In genomic region chr19:56880592-56881190, GRCh38 we compare ENCODE assay signal across 1 cellular context.
A peak's percentile ranks its signal among the peaks of the same experiment; 100 is the strongest.
TF ChIP-seq lines count a peak whose summit lies in the region.

No MANE protein-coding gene starts in this region.

TF ChIP-seq in HepG2, 621 proteins besides CTCF, POLR2A, EP300 and RAD21 (continued from another document and continues in another):
- TF ChIP-seq ZNF513 (CRISPR knock-in tag; conservative IDR thresholded peaks at IDR 0.05) (no peak; the same call in 1 of the 2 replicates), GATA4 (IDR thresholded peaks at IDR 0.05; ENCODE audit: borderline replicate concordance, low read depth) (peak; percentile 88; the same call in 1 of the 2 replicates), ZNF572 (CRISPR knock-in tag; IDR thresholded peaks at IDR 0.05) (peak; percentile 83; the same call in 1 of the 2 replicates), NFKBIZ (CRISPR knock-in tag; IDR thresholded peaks at IDR 0.05) (peak; percentile 65; the same call in 1 of the 2 replicates), ZNF414 (CRISPR knock-in tag; IDR thresholded peaks at IDR 0.05) (peak; percentile 49; the same call in 1 of the 2 replicates), PATZ1 (CRISPR knock-in tag; IDR thresholded peaks at IDR 0.05) (peak; percentile 71), ZBTB46 (CRISPR knock-in tag; IDR thresholded peaks at IDR 0.05; ENCODE audit: borderline replicate concordance) (0 out of 2 replicates have a peak, but pooled peaks have one; percentile 44), MYC (CRISPR knock-in tag; IDR thresholded peaks at IDR 0.05; ENCODE audit: borderline replicate concordance) (peak; percentile 35; the same call in 1 of the 2 replicates), ZBED4 (CRISPR knock-in tag; IDR thresholded peaks at IDR 0.05; ENCODE audit: borderline replicate concordance) (peak; percentile 44; the same call in 1 of the 2 replicates), HNF1B (CRISPR knock-in tag; IDR thresholded peaks at IDR 0.05) (peak; percentile 99), ZNF138 (CRISPR knock-in tag; IDR thresholded peaks at IDR 0.05; ENCODE audit: low read depth) (0 out of 2 replicates have a peak, but pooled peaks have one; percentile 17), HOMEZ (CRISPR knock-in tag; IDR thresholded peaks at IDR 0.05; ENCODE audit: low read depth) (peak; percentile 82; the same call in 1 of the 2 replicates), SOX5 (CRISPR knock-in tag; IDR thresholded peaks at IDR 0.05; ENCODE audit: borderline replicate concordance) (peak; percentile 83), THAP8 (CRISPR knock-in tag; IDR thresholded peaks at IDR 0.05; ENCODE audit: borderline replicate concordance) (no peak), ZKSCAN8 (CRISPR knock-in tag; IDR thresholded peaks at IDR 0.05; ENCODE audit: borderline replicate concordance) (peak; percentile 67; the same call in 1 of the 2 replicates), SETDB1 (CRISPR knock-in tag; IDR thresholded peaks at IDR 0.05; ENCODE audit: borderline replicate concordance) (0 out of 2 replicates have a peak, but pooled peaks have one; percentile 27), ETV5 (CRISPR knock-in tag; IDR thresholded peaks at IDR 0.05; ENCODE audit: borderline replicate concordance) (peak; percentile 99), FOXP4 (CRISPR knock-in tag; IDR thresholded peaks at IDR 0.05) (peak; percentile 85), ZNF83 (CRISPR knock-in tag; IDR thresholded peaks at IDR 0.05; ENCODE audit: borderline replicate concordance) (no peak), THAP11 (CRISPR knock-in tag; IDR thresholded peaks at IDR 0.05) (peak; percentile 73), ZNF350 (CRISPR knock-in tag; IDR thresholded peaks at IDR 0.05; ENCODE audit: borderline replicate concordance, low read depth) (peak; percentile 68; the same call in 1 of the 2 replicates), CBX5 (CRISPR knock-in tag; IDR thresholded peaks at IDR 0.05; ENCODE audit: borderline replicate concordance) (peak; percentile 92; the same call in 1 of the 2 replicates), ZNF652 (CRISPR knock-in tag; IDR thresholded peaks at IDR 0.05; ENCODE audit: borderline replicate concordance, low read depth) (peak; percentile 82), ZNF205 (CRISPR knock-in tag; IDR thresholded peaks at IDR 0.05) (peak; percentile 25; the same call in 1 of the 2 replicates), SOX13 (IDR thresholded peaks at IDR 0.05) (0 out of 2 replicates have a peak, but pooled peaks have one; percentile 12), SOX13 (CRISPR knock-in tag; conservative IDR thresholded peaks at IDR 0.05 in 1 of 2, IDR thresholded peaks at IDR 0.05 in 1 of 2) (peak in 1 of 2 experiments; percentile 86; a peak in 2 of 4 replicates), BCL6 (CRISPR knock-in tag; IDR thresholded peaks at IDR 0.05) (peak; percentile 83), ZBTB7A (CRISPR knock-in tag; IDR thresholded peaks at IDR 0.05) (0 out of 2 replicates have a peak, but pooled peaks have one; percentile 13), PHF21A (CRISPR knock-in tag; IDR thresholded peaks at IDR 0.05) (peak; percentile 83), ZNF761 (CRISPR knock-in tag; conservative IDR thresholded peaks at IDR 0.05) (0 out of 2 replicates have a peak, but pooled peaks have one; percentile 34), SMC3 (IDR thresholded peaks at IDR 0.05; ENCODE audit: low read length) (peak; percentile 40), ZNF383 (CRISPR knock-in tag; IDR thresholded peaks at IDR 0.05; ENCODE audit: borderline replicate concordance) (peak; percentile 80; the same call in 1 of the 2 replicates), THRA (CRISPR knock-in tag; IDR thresholded peaks at IDR 0.05; ENCODE audit: borderline replicate concordance) (peak; percentile 85), RCOR2 (CRISPR knock-in tag; IDR thresholded peaks at IDR 0.05) (peak; percentile 89)
